Comparison of ENCODE assay signal across 14 cellular contexts in genomic region chr7:123552134-123552533, GRCh38. TPM values are rescaled to one million over a fixed set of nuclear protein-coding genes. Genes with fewer than 3 reads are reported as not detected.
"Had no signal": no experiment of that assay in that cellular context is flagged by ENCODE, and none has a peak within 500 bp of the region (broad histone marks: within the 10 kb centered on the region; RNA-seq: fewer than 3 reads in every experiment).

No MANE protein-coding gene starts in this region.

RNA-seq across cellular contexts. Expression of gene ASB15, which starts 49.5 kb away (rescaled TPM):
- total RNA-seq: stomach, subcutaneous adipose tissue, suprapubic skin, temporal lobe, thoracic aorta, thyroid gland, tibial nerve, transverse colon, upper lobe of left lung, upper lobe of right lung, ureter, uterus, vagina had no signal
- polyA plus RNA-seq: stomach, urinary bladder had no signal
